Comparison of ENCODE assay signal across 19 cellular contexts in genomic region chr11:119446434-119446833, GRCh38. TPM values are rescaled to one million over a fixed set of nuclear protein-coding genes. Genes with fewer than 3 reads are reported as not detected.
"Had no signal": no experiment of that assay in that cellular context is flagged by ENCODE, and none has a peak within 500 bp of the region (broad histone marks: within the 10 kb centered on the region; RNA-seq: fewer than 3 reads in every experiment).

No MANE protein-coding gene starts in this region.

- H3K9me3 Mint-ChIP-seq: activated CD4-positive, alpha-beta T cell treated with anti-CD3 and anti-CD28 coated beads, Interleukin-2, amount 10 ng/mL, durations not matched to agents 24 days and 14 days; activated CD8-positive, alpha-beta T cell treated with anti-CD3 and anti-CD28 coated beads for 36 hours; activated naive CD4-positive, alpha-beta T cell treated with anti-CD3 and anti-CD28 coated beads, Interleukin-2, amount 10 ng/mL, durations not matched to agents 7 days and 5 days; activated T-cell treated with anti-CD3 and anti-CD28 coated beads, Interleukin-2, amount 50 U/mL, for 4 hours; dendritic cell treated with granulocyte-macrophage colony-stimulating factor and Interleukin-4, amounts not matched to agents 40 ng/mL and 50 ng/mL, for 4 days; naive thymus-derived CD8-positive, alpha-beta T cell; stimulated activated memory B cell treated with anti-CD40 and anti-IgM and Interleukin-4, amounts not matched to agents 10 μg/mL and 1 μg/mL and 100 μg/mL, for 72 hours had no signal

- H3K27ac ChIP-seq: ascending aorta, thyroid gland had no signal

- H3K36me3 ChIP-seq: ascending aorta, breast epithelium, thyroid gland had no signal

- H3K27me3 ChIP-seq: ascending aorta, breast epithelium, thyroid gland had no signal

- H3K4me1 ChIP-seq: ascending aorta, breast epithelium, thyroid gland had no signal

- H3K4me3 ChIP-seq: ascending aorta, breast epithelium, mucosa of descending colon, thyroid gland had no signal

- H3K4me3 Mint-ChIP-seq: activated CD4-positive, alpha-beta T cell treated with anti-CD3 and anti-CD28 coated beads, Interleukin-2, amount 10 ng/mL, durations not matched to agents 24 days and 14 days; activated CD8-positive, alpha-beta T cell treated with anti-CD3 and anti-CD28 coated beads for 36 hours; activated naive CD4-positive, alpha-beta T cell treated with anti-CD3 and anti-CD28 coated beads, Interleukin-2, amount 10 ng/mL, durations not matched to agents 7 days and 5 days; activated T-cell treated with anti-CD3 and anti-CD28 coated beads, Interleukin-2, amount 50 U/mL, for 4 hours; dendritic cell treated with granulocyte-macrophage colony-stimulating factor and Interleukin-4, amounts not matched to agents 40 ng/mL and 50 ng/mL, for 4 days; naive thymus-derived CD8-positive, alpha-beta T cell; stimulated activated memory B cell treated with anti-CD40 and anti-IgM and Interleukin-4, amounts not matched to agents 10 μg/mL and 1 μg/mL and 100 μg/mL, for 72 hours had no signal

- DNase-seq: activated CD4-positive, alpha-beta T cell treated with anti-CD3 and anti-CD28 coated beads, Interleukin-2, amount 10 ng/mL, durations not matched to agents 24 days and 14 days; activated CD4-positive, CD25-positive, alpha-beta regulatory T cell; activated CD8-positive, alpha-beta T cell treated with anti-CD3 and anti-CD28 coated beads for 36 hours; activated effector memory CD4-positive, alpha-beta T cell treated with Interleukin-2 at 50 U/mL for 16 hours; activated naive CD4-positive, alpha-beta T cell treated with anti-CD3 and anti-CD28 coated beads, Interleukin-2, amount 10 ng/mL, durations not matched to agents 7 days and 5 days; activated T-cell treated with anti-CD3 and anti-CD28 coated beads, Interleukin-2, amount 50 U/mL, for 4 hours; effector CD8-positive, alpha-beta T cell; left ventricle myocardium superior; mucosa of descending colon; naive thymus-derived CD8-positive, alpha-beta T cell; stimulated activated CD4-positive, alpha-beta T cell treated with anti-CD3 and anti-CD28 coated beads, Interleukin-15, amount 100 ng/mL, for 24 hours; stimulated activated CD4-positive, alpha-beta T cell treated with anti-CD3 and anti-CD28 coated beads, Interleukin-4, amount 100 ng/mL, for 24 hours; T-helper 1 cell; T-helper 9 cell; thyroid gland had no signal

- H3K27ac Mint-ChIP-seq: activated CD4-positive, alpha-beta T cell treated with anti-CD3 and anti-CD28 coated beads, Interleukin-2, amount 10 ng/mL, durations not matched to agents 24 days and 14 days; activated CD8-positive, alpha-beta T cell treated with anti-CD3 and anti-CD28 coated beads for 36 hours; activated naive CD4-positive, alpha-beta T cell treated with anti-CD3 and anti-CD28 coated beads, Interleukin-2, amount 10 ng/mL, durations not matched to agents 7 days and 5 days; dendritic cell treated with granulocyte-macrophage colony-stimulating factor and Interleukin-4, amounts not matched to agents 40 ng/mL and 50 ng/mL, for 4 days; naive thymus-derived CD8-positive, alpha-beta T cell; stimulated activated memory B cell treated with anti-CD40 and anti-IgM and Interleukin-4, amounts not matched to agents 10 μg/mL and 1 μg/mL and 100 μg/mL, for 72 hours had no signal

- H3K36me3 Mint-ChIP-seq: activated naive CD4-positive, alpha-beta T cell treated with anti-CD3 and anti-CD28 coated beads, Interleukin-2, amount 10 ng/mL, durations not matched to agents 7 days and 5 days; naive thymus-derived CD8-positive, alpha-beta T cell; stimulated activated memory B cell treated with anti-CD40 and anti-IgM and Interleukin-4, amounts not matched to agents 10 μg/mL and 1 μg/mL and 100 μg/mL, for 72 hours had no signal

- H3K4me1 Mint-ChIP-seq: activated CD4-positive, alpha-beta T cell treated with anti-CD3 and anti-CD28 coated beads, Interleukin-2, amount 10 ng/mL, durations not matched to agents 24 days and 14 days; activated naive CD4-positive, alpha-beta T cell treated with anti-CD3 and anti-CD28 coated beads, Interleukin-2, amount 10 ng/mL, durations not matched to agents 7 days and 5 days had no signal

- H3K9me3 ChIP-seq: ascending aorta, breast epithelium, mucosa of descending colon, thyroid gland had no signal

RNA-seq across cellular contexts. Expression of gene THY1, which starts 23.5 kb away (rescaled TPM):
- total RNA-seq: naive thymus-derived CD8-positive, alpha-beta T cell had no signal
